ENCODE assay signal across 15 cellular contexts in genomic region chr10:132238371-132239125, GRCh38.
"Had no signal": no experiment of that assay in that cellular context is flagged by ENCODE, and none has a peak within 500 bp of the region (broad histone marks: within the 10 kb centered on the region; RNA-seq: fewer than 3 reads in every experiment).

No MANE protein-coding gene starts in this region.

- H3K36me3 ChIP-seq: cardiac muscle cell, left lung, tibial artery had no signal

- H3K4me1 ChIP-seq: tibial artery had no signal

- H3K27ac ChIP-seq: cardiac muscle cell, left lung, tibial artery had no signal

- H3K4me3 ChIP-seq: cardiac muscle cell, left lung, tibial artery had no signal

- H3K9me3 ChIP-seq: left lung, tibial artery had no signal

- ATAC-seq: activated T-cell treated with anti-CD3 and anti-CD28 coated beads, Interleukin-2, amount 50 U/mL, for 72 hours; left lung; naive thymus-derived CD8-positive, alpha-beta T cell had no signal

- H3K27me3 ChIP-seq: cardiac muscle cell, left lung had no signal

- DNase-seq: activated CD4-positive, alpha-beta T cell treated with anti-CD3 and anti-CD28 coated beads for 4 hours; activated CD4-positive, alpha-beta T cell treated with anti-CD3 and anti-CD28 coated beads, Interleukin-2, amount 50 U/mL, for 48 hours; activated CD4-positive, CD25-positive, alpha-beta regulatory T cell; activated effector memory CD4-positive, alpha-beta T cell treated with Interleukin-2 at 50 U/mL for 16 hours; activated naive CD4-positive, alpha-beta T cell treated with anti-CD3 and anti-CD28 coated beads for 36 hours; activated T-cell treated with anti-CD3 and anti-CD28 coated beads, Interleukin-2, amount 50 U/mL, for 72 hours; cortex of kidney; foreskin fibroblast; mammary epithelial cell; stimulated activated CD4-positive, alpha-beta T cell treated with anti-CD3 and anti-CD28 coated beads, Interleukin-4, amount 100 ng/mL, for 24 hours; T1000; tibial artery had no signal
